ENCODE assay signal across 2 cellular contexts in the genomic region with DNA sequence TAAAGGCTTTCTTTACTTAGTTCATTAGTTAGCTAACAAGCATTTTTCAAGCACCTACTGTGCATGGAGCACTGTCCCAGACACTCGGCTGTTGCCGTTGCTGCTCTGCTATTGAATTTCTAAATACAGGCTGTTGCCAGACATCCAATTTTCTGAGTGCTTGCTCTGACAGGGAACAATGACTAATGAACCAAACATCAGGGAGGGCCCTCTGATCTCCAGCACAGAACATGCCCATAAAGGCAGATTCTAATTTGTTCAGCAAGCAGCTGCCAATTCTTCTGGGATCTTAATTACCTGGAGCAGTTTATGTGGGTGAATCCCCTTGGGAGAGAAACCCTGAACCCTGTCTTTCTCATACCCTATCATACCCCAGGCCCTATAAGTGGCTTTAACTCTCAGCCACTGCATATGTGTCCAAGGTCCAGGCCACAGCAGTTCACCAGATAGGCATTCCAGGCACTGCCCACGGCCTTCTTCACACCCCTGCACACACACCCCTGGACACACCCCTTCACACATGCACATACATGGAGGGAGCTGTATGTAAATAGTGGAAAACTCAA.
TF ChIP-seq lines count a peak whose summit lies in the region.

No MANE protein-coding gene starts in this region.

TF ChIP-seq in liver, 16 proteins besides CTCF, POLR2A, EP300 and RAD21:
- TF ChIP-seq JUND (IDR thresholded peaks at IDR 0.05) (peak; percentile 13 to 19), HNF4A (conservative IDR thresholded peaks at IDR 0.05) (peak in 1 of 2 donors; percentile 16), FOXA2 (IDR thresholded peaks at IDR 0.05) (peak; percentile 30), NR2F2 (IDR thresholded peaks at IDR 0.05) (no peak)
- TF ChIP-seq, protein P1, sequence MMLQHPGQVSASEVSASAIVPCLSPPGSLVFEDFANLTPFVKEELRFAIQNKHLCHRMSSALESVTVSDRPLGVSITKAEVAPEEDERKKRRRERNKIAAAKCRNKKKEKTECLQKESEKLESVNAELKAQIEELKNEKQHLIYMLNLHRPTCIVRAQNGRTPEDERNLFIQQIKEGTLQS (IDR thresholded peaks at IDR 0.05) = no peak

TF ChIP-seq in HepG2, 621 proteins besides CTCF, POLR2A, EP300 and RAD21:
- TF ChIP-seq SNRNP70 (IDR thresholded peaks at IDR 0.05; ENCODE audit: low read depth, low read length) (no peak), ZNF383 (CRISPR knock-in tag; IDR thresholded peaks at IDR 0.05; ENCODE audit: borderline replicate concordance) (no peak), NFYC (CRISPR knock-in tag; IDR thresholded peaks at IDR 0.05) (no peak), ZNF720 (CRISPR knock-in tag; IDR thresholded peaks at IDR 0.05) (no peak), HNF4A (CRISPR knock-in tag; IDR thresholded peaks at IDR 0.05) (no peak), AGO2 (optimal IDR thresholded peaks at IDR 0.05; ENCODE audit: low read depth, low read length) (no peak), SRSF1 (optimal IDR thresholded peaks at IDR 0.05; ENCODE audit: low read depth, low read length) (no peak), HOXD1 (CRISPR knock-in tag; IDR thresholded peaks at IDR 0.05) (no peak), ZNF431 (CRISPR knock-in tag; IDR thresholded peaks at IDR 0.05; ENCODE audit: borderline replicate concordance, low read depth) (no peak), ZNF510 (CRISPR knock-in tag; IDR thresholded peaks at IDR 0.05; ENCODE audit: low read depth) (no peak), ZNF10 (CRISPR knock-in tag; IDR thresholded peaks at IDR 0.05; ENCODE audit: borderline replicate concordance, low read depth) (no peak), ELF4 (CRISPR knock-in tag; IDR thresholded peaks at IDR 0.05; ENCODE audit: borderline replicate concordance) (no peak), SRSF4 (IDR thresholded peaks at IDR 0.05; ENCODE audit: low read depth, low read length, poor library complexity, severe bottlenecking) (no peak), ZNF572 (CRISPR knock-in tag; IDR thresholded peaks at IDR 0.05) (no peak)
- TF ChIP-seq, protein P2, sequence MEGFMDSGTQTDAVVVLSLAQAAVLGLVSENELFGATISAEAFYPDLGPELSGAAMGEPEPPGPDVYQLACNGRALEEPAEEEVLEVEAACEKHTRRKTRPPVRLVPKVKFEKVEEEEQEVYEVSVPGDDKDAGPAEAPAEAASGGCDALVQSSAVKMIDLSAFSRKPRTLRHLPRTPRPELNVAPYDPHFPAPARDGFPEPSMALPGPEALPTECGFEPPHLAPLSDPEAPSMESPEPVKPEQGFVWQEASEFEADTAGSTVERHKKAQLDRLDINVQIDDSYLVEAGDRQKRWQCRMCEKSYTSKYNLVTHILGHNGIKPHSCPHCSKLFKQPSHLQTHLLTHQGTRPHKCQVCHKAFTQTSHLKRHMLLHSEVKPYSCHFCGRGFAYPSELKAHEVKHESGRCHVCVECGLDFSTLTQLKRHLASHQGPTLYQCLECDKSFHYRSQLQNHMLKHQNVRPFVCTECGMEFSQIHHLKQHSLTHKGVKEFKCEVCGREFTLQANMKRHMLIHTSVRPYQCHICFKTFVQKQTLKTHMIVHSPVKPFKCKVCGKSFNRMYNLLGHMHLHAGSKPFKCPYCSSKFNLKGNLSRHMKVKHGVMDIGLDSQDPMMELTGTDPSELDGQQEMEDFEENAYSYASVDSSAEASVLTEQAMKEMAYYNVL (CRISPR knock-in tag; IDR thresholded peaks at IDR 0.05; ENCODE audit: borderline replicate concordance) = no peak
